Comparison of ENCODE assay signal across 8 cellular contexts in the genomic region with DNA sequence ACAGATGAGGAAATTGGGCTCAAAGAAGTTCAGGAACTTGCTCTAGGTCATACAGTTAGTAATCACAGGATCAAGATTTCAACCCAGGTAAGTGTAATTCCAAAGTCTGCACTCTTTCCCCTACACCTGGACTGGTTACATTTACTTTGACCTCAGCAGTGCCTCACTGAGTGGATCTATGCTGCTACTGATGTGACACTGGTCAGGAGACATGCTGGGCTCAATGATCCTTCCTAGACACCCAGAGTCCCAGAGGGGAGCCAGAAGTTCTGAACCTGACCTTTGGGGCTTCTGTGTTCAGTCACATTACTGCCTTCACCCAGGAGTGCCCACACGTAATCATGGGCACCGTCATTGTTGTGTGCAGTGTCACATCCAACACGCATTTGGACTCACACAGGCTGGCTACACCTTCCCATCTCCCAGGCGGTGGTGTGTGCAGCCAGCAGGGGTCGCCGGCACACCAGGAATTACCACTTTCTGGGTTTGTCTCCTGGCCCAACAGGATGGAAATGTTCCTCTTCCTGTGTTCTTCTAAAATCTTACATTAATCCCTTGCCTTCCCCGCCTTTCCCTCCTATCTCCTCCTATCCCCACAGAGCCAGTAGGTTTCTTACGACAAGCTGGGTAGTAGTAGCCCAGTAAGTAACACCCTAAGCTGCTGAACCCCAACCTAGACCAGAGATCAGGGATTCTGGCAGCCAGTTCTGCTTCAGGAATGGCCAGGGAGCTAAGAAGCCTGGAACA. TPM values are rescaled to one million over a fixed set of nuclear protein-coding genes. Genes with fewer than 3 reads are reported as not detected.
A peak's percentile ranks its signal among the peaks of the same experiment; 100 is the strongest.
DNase-seq lines count a peak whose midpoint lies in the region; ATAC-seq and TF ChIP-seq lines count a peak whose summit lies in the region.

No MANE protein-coding gene starts in this region.

- in situ Hi-C loops in gastrocnemius medialis (cut with MboI; ENCODE audit: low sequenced_read_pairs in 4 of 4), result loop anchor here (5.0 kb wide), 1 partner anchor 41 kb away; no protein-coding TSS in a partner anchor

- H3K27ac ChIP-seq in right cardiac atrium (ENCODE audit: low read length) (no peak overlapping the region), gastrocnemius medialis (no peak overlapping the region)

- H3K27me3 ChIP-seq in right cardiac atrium (ENCODE audit: control insufficient read depth, insufficient read depth) (no peaks in the 10 kb centered on the region), gastrocnemius medialis (peaks cover 20 to 32% (median 21%) of the 10 kb centered on the region in 3 donors)

- H3K4me3 ChIP-seq in right cardiac atrium (ENCODE audit: low read length), result no peak overlapping the region
- no peak overlapping the region for H3K4me3 ChIP-seq in gastrocnemius medialis

- peak; percentile 78 to 92 (median 91) for TF ChIP-seq CTCF in gastrocnemius medialis (IDR thresholded peaks at IDR 0.05 in 4 of 5, conservative IDR thresholded peaks at IDR 0.05 in 1 of 5)

- WGBS in right cardiac atrium, result 3% methylated on average over 8 of the region's 8 CpGs

- ATAC-seq in GM19043 (IDR thresholded peaks at IDR 0.05; ENCODE audit: low read depth, unreplicated experiment) (peak; percentile 55), right cardiac atrium (peak; percentile 93), gastrocnemius medialis (peak; percentile 86 to 87), GM18517 (IDR thresholded peaks at IDR 0.05; ENCODE audit: unreplicated experiment) (no peak)

- DNase-seq in AG08395 (ENCODE audit: low spot score), result peak; percentile 89
- DNase-seq in NCI-H1105 treated with DMSO at 0.1 percent for 48 hours (lab: John Stamatoyannopoulos, UW), result peak; percentile 48
- DNase-seq in T-helper 9 cell, result peak; percentile 71
- DNase-seq in amygdala (lab: John Stamatoyannopoulos, UW), result peak in 55 of 56 donors; percentile 16 to 86 (median 60)
- peak; percentile 82 to 93 (median 92) for DNase-seq in right cardiac atrium
- DNase-seq in gastrocnemius medialis, result peak; percentile 53 to 70

- no peak for TF ChIP-seq POLR2A in gastrocnemius medialis (IDR thresholded peaks at IDR 0.05)

- H3K4me1 ChIP-seq in right cardiac atrium (ENCODE audit: control insufficient read depth, insufficient read depth, low read length), result no peaks in the 10 kb centered on the region
- H3K4me1 ChIP-seq in gastrocnemius medialis, result no peaks in the 10 kb centered on the region

- H3K36me3 ChIP-seq in gastrocnemius medialis, result no peaks in the 10 kb centered on the region

- H3K9me3 ChIP-seq in right cardiac atrium (ENCODE audit: control insufficient read depth, low read length), result no peaks in the 10 kb centered on the region
- H3K9me3 ChIP-seq in gastrocnemius medialis, result no peaks in the 10 kb centered on the region

- intact Hi-C loops in right cardiac atrium (cut with DNase I) (loop anchor here (2.0 kb wide), 2 partner anchors 41 to 43 kb away; no protein-coding TSS in a partner anchor), gastrocnemius medialis (cut with DNase I; ENCODE audit: low total_unique reads) (loop anchor here (1.0 kb wide), 1 partner anchor 42 kb away; no protein-coding TSS in a partner anchor)

RNA-seq across cellular contexts. Expression of gene CALCOCO1, which starts 25.6 kb away (rescaled TPM):
- 100 to 1,000 TPM; 189 to 247 (median 207) TPM for total RNA-seq in right cardiac atrium
- polyA plus RNA-seq in right cardiac atrium, result 121 TPM
- 100 to 1,000 TPM; 158 to 385 (median 239) TPM for total RNA-seq in gastrocnemius medialis

RNA-seq across cellular contexts. Expression of gene ATP5MC2, which starts 25.8 kb away (rescaled TPM):
- 100 to 1,000 TPM; 397 to 507 (median 497) TPM for total RNA-seq in right cardiac atrium
- 740 TPM for polyA plus RNA-seq in right cardiac atrium
- 100 to 1,000 TPM; 428 to 714 (median 580) TPM for total RNA-seq in gastrocnemius medialis

RNA-seq across cellular contexts. Expression of gene CISTR, which starts 50.1 kb away (rescaled TPM):
- total RNA-seq in right cardiac atrium (1 to 10 TPM; 3.2 to 5.9 (median 4.0) TPM), gastrocnemius medialis (not detected)
- polyA plus RNA-seq in right cardiac atrium, result 2.8 TPM

Comparison
In these comparisons a context has a peak if more than half of its experiments do, and no peak if none do; other contexts are left out.
1. RNA of gene CISTR, which starts 50.1 kb away (total RNA-seq): 3.2 to 5.9 TPM in right cardiac atrium; not detected in gastrocnemius medialis; every median in the first group is over 4 times any median in the second.
2. Peak in every context shown above with its lines, with median percentiles within 50 percentile points of each other: DNase-seq.